Comparison of ENCODE assay signal across 10 cellular contexts in the genomic region with DNA sequence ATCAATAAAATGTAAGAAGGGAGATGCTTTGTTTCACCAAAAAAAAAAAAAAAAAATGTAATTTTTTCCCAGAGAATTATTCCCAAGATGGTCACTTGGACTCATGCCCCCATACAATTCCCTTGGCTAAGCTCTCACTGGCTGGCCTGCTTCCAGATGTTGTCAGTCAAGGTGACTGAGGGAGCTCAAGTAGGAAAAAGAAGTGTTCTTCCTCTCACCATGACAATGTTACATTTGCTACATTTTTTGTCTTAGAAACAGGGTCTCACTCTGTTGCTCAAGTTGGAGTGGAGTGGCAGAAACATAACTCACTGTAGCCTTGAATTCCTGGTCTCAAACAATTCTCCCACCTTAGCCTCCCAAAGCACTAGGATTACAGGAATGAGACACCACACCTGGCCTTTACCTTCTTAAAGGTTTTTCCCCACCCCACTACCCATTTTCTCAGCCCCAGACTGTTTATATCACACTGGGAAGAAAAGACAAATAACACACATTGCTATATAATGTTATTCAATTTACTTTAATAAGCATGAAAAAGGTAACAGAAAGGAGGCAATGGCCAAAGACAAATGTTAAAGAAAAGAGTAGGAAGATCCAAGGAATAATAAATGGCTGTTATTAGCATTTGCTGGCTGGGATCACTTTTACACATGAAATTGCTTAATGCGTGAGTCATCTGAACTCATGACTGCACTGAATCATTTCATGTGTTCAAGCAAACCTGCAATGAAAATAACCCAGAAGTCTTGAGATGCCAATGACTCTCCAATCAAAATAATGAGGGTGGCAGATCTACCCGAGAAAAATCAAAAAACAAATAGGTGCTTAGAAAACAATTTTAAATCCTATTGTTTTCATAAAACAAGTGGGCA. TPM values are rescaled to one million over a fixed set of nuclear protein-coding genes. Genes with fewer than 3 reads are reported as not detected.
A peak's percentile ranks its signal among the peaks of the same experiment; 100 is the strongest.
DNase-seq lines count a peak whose midpoint lies in the region; ATAC-seq, FAIRE-seq and TF ChIP-seq lines count a peak whose summit lies in the region.
"Had no signal": no experiment of that assay in that cellular context is flagged by ENCODE, and none has a peak within 500 bp of the region (broad histone marks: within the 10 kb centered on the region; RNA-seq: fewer than 3 reads in every experiment).

No MANE protein-coding gene starts in this region.

- no peak for TF ChIP-seq POLR2A in A549 (IDR thresholded peaks at IDR 0.05; ENCODE audit: low read length)

- H3K4me1 Mint-ChIP-seq in central memory CD8-positive, alpha-beta T cell: peaks cover 15% of the 10 kb centered on the region
- H3K4me1 Mint-ChIP-seq in memory B cell: peaks cover 4% of the 10 kb centered on the region
- H3K4me1 Mint-ChIP-seq in effector memory CD8-positive, alpha-beta T cell (ENCODE audit: low read depth in 2 of 2): peaks cover 6 to 9% of the 10 kb centered on the region in 2 donors

- no peak for TF ChIP-seq RAD21 in A549 (conservative IDR thresholded peaks at IDR 0.05 in 1 of 2, IDR thresholded peaks at IDR 0.05 in 1 of 2)

- no peak for TF ChIP-seq CTCF in A549 (IDR thresholded peaks at IDR 0.05)

- peaks cover 4% of the 10 kb centered on the region for H3K36me3 Mint-ChIP-seq in central memory CD8-positive, alpha-beta T cell (ENCODE audit: insufficient read depth)
- H3K36me3 Mint-ChIP-seq in memory B cell: peaks cover 6% of the 10 kb centered on the region
- H3K36me3 Mint-ChIP-seq in effector memory CD8-positive, alpha-beta T cell (ENCODE audit: insufficient read depth): no peaks in the 10 kb centered on the region

- H3K9me3 ChIP-seq in A549: no peaks in the 10 kb centered on the region

- POLR2A ChIA-PET in A549 (lab: Yijun Ruan, JAX): interaction anchor here (0.7 kb wide), 1 partner anchor 45 kb away, joined by 3 read pairs; the partner anchor contains the start of gene ACVR1

- 0 out of 3 replicates have a peak overlapping the region, but pooled peaks have one; percentile 20 for H3K4me3 ChIP-seq in A549

- FAIRE-seq in A549 (lab: Jason Lieb, UNC): no peak
- FAIRE-seq in HTR-8/SVneo (lab: Jason Lieb, UNC): no peak

- H3K4me1 ChIP-seq in A549: peaks cover 24% of the 10 kb centered on the region

- H3K27ac ChIP-seq in A549: peak overlapping the region; percentile 87 to 91

- H3K27ac Mint-ChIP-seq in central memory CD8-positive, alpha-beta T cell (ENCODE audit: low read depth): peak overlapping the region; percentile 62
- peak overlapping the region; percentile 15 for H3K27ac Mint-ChIP-seq in memory B cell
- H3K27ac Mint-ChIP-seq in effector memory CD8-positive, alpha-beta T cell: no peak overlapping the region

- DNase-seq in A549 (ENCODE audit: low read depth in 1 of 2, low spot score in 1 of 2) (peak; percentile 74 to 75), HTR-8/SVneo (ENCODE audit: insufficient read length, low spot score) (peak; percentile 76), memory B cell (ENCODE audit: low spot score in 2 of 2) (no peak), NCI-H1417 (lab: John Stamatoyannopoulos, UW) (no peak), GM19238 (ENCODE audit: insufficient read length, low spot score) (no peak)
- no peak for DNase-seq in central memory CD8-positive, alpha-beta T cell (ENCODE audit: low spot score in 2 of 2)
- no peak for DNase-seq in stimulated activated CD4-positive, alpha-beta T cell treated with anti-CD3 and anti-CD28 coated beads, Interleukin-4, amount 100 ng/mL, for 24 hours
- no peak for DNase-seq in effector memory CD8-positive, alpha-beta T cell
- DNase-seq: central memory CD4-positive, alpha-beta T cell; NCI-H1048 had no signal

- 1% methylated on average over 2 of the region's 2 CpGs for WGBS in A549 (ENCODE audit: missing lambda C conversion rate)

- no peaks in the 10 kb centered on the region for H3K27me3 Mint-ChIP-seq in central memory CD8-positive, alpha-beta T cell
- no peaks in the 10 kb centered on the region for H3K27me3 Mint-ChIP-seq in memory B cell
- H3K27me3 Mint-ChIP-seq in effector memory CD8-positive, alpha-beta T cell: no peaks in the 10 kb centered on the region

- ATAC-seq in A549 (peak; percentile 91 to 94), memory B cell (ENCODE audit: low read depth) (no peak)
- ATAC-seq in central memory CD8-positive, alpha-beta T cell (replicated peaks; ENCODE audit: extremely low read depth, poor library complexity, severe bottlenecking): no peak
- ATAC-seq in effector memory CD8-positive, alpha-beta T cell (replicated peaks): no peak

- peak; percentile 18 to 40; a peak in 2 of 5 replicates for TF ChIP-seq EP300 in A549 (IDR thresholded peaks at IDR 0.05)

- H3K9me3 Mint-ChIP-seq in central memory CD8-positive, alpha-beta T cell: no peaks in the 10 kb centered on the region
- no peaks in the 10 kb centered on the region for H3K9me3 Mint-ChIP-seq in memory B cell
- no peaks in the 10 kb centered on the region for H3K9me3 Mint-ChIP-seq in effector memory CD8-positive, alpha-beta T cell

- H3K4me2 ChIP-seq in A549: peak overlapping the region; percentile 96

- H3K4me3 Mint-ChIP-seq in central memory CD8-positive, alpha-beta T cell: no peak overlapping the region
- H3K4me3 Mint-ChIP-seq in memory B cell: no peak overlapping the region
- no peak overlapping the region for H3K4me3 Mint-ChIP-seq in effector memory CD8-positive, alpha-beta T cell

- CTCF ChIA-PET in A549 (lab: Yijun Ruan, JAX): interaction anchor here (0.6 to 0.7 kb wide), 3 partner anchors 20 to 837 kb away, joined by 3 to 4 read pairs (median 3); no protein-coding TSS in a partner anchor

TF ChIP-seq in A549, 52 proteins besides CTCF, POLR2A, EP300 and RAD21:
- TF ChIP-seq BCL3 (IDR thresholded peaks at IDR 0.05): peak; percentile 25; the same call in 2 of the 3 replicates
- TF ChIP-seq JUNB (IDR thresholded peaks at IDR 0.05): peak; percentile 94
- TF ChIP-seq FOSL2 (IDR thresholded peaks at IDR 0.05): peak; percentile 96
- peak; percentile 99 for TF ChIP-seq FOSL2 (CRISPR knock-in tag; IDR thresholded peaks at IDR 0.05)
- no peak; the same call in 1 of the 2 replicates for TF ChIP-seq RARB (CRISPR knock-in tag; IDR thresholded peaks at IDR 0.05)
- no peak for TF ChIP-seq CHD2 (IDR thresholded peaks at IDR 0.05; ENCODE audit: low read length, partially characterized antibody)
- peak; percentile 68 to 79; a peak in 2 of 5 replicates for TF ChIP-seq JUN (IDR thresholded peaks at IDR 0.05)
- TF ChIP-seq, protein P1, sequence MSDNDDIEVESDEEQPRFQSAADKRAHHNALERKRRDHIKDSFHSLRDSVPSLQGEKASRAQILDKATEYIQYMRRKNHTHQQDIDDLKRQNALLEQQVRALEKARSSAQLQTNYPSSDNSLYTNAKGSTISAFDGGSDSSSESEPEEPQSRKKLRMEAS (IDR thresholded peaks at IDR 0.05): 0 out of 2 replicates have a peak, but pooled peaks have one; percentile 40
- TF ChIP-seq HES2 (IDR thresholded peaks at IDR 0.05): peak; percentile 60; the same call in 1 of the 2 replicates
- peak; percentile 93 to 94 for TF ChIP-seq CEBPB (IDR thresholded peaks at IDR 0.05)
- TF ChIP-seq, protein P2, sequence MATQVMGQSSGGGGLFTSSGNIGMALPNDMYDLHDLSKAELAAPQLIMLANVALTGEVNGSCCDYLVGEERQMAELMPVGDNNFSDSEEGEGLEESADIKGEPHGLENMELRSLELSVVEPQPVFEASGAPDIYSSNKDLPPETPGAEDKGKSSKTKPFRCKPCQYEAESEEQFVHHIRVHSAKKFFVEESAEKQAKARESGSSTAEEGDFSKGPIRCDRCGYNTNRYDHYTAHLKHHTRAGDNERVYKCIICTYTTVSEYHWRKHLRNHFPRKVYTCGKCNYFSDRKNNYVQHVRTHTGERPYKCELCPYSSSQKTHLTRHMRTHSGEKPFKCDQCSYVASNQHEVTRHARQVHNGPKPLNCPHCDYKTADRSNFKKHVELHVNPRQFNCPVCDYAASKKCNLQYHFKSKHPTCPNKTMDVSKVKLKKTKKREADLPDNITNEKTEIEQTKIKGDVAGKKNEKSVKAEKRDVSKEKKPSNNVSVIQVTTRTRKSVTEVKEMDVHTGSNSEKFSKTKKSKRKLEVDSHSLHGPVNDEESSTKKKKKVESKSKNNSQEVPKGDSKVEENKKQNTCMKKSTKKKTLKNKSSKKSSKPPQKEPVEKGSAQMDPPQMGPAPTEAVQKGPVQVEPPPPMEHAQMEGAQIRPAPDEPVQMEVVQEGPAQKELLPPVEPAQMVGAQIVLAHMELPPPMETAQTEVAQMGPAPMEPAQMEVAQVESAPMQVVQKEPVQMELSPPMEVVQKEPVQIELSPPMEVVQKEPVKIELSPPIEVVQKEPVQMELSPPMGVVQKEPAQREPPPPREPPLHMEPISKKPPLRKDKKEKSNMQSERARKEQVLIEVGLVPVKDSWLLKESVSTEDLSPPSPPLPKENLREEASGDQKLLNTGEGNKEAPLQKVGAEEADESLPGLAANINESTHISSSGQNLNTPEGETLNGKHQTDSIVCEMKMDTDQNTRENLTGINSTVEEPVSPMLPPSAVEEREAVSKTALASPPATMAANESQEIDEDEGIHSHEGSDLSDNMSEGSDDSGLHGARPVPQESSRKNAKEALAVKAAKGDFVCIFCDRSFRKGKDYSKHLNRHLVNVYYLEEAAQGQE (IDR thresholded peaks at IDR 0.05): no peak

RNA-seq across cellular contexts. Expression of gene ACVR1, which starts 45.2 kb away (rescaled TPM):
- 21.6 and 33.6 TPM in 2 replicates for polyA plus RNA-seq in A549 (2011; rRNA removed)
- polyA plus RNA-seq in A549 (2012; cell fraction: cytosol; rRNA removed): 10.9 and 12.0 TPM in 2 replicates
- polyA plus RNA-seq in A549 (2012; cell fraction: nucleus; rRNA removed): 12.6 and 13.9 TPM in 2 replicates
- polyA plus RNA-seq in A549 (2017; fragmentation: RNase III; extraction: RNeasy Plus Mini Kit Qiagen cat#74134 plus additional on column Dnase treatment): 14.0 to 16.5 TPM (median 14.6 TPM) in 3 replicates
- 22.5 and 23.0 TPM in 2 replicates for polyA minus RNA-seq in A549 (2011; rRNA and poly(A)+ RNA removed)

Comparison
In these comparisons a context has a peak if more than half of its experiments do, and no peak if none do; other contexts are left out.
1. ATAC-seq: peak in A549 (2 of 2); none in central memory CD8-positive, alpha-beta T cell (single experiment), memory B cell (single experiment) and effector memory CD8-positive, alpha-beta T cell (single experiment).
2. DNase-seq: peak in A549 (2 of 2) and HTR-8/SVneo (single experiment); none in central memory CD8-positive, alpha-beta T cell (0 of 2), memory B cell (0 of 2), NCI-H1417 (0 of 3), GM19238 (single experiment), stimulated activated CD4-positive, alpha-beta T cell treated with anti-CD3 and anti-CD28 coated beads, Interleukin-4, amount 100 ng/mL, for 24 hours (single experiment) and effector memory CD8-positive, alpha-beta T cell (0 of 3).
3. H3K27ac Mint-ChIP-seq: peak in central memory CD8-positive, alpha-beta T cell (single experiment) and memory B cell (single experiment); none in effector memory CD8-positive, alpha-beta T cell (0 of 2).